In genomic region chr5:56732147-56732546, GRCh38 we compare ENCODE assay signal across 15 cellular contexts.
A peak's percentile ranks its signal among the peaks of the same experiment; 100 is the strongest.
DNase-seq lines count a peak whose midpoint lies in the region; ATAC-seq, FAIRE-seq and TF ChIP-seq lines count a peak whose summit lies in the region.
"Had no signal": no experiment of that assay in that cellular context is flagged by ENCODE, and none has a peak within 500 bp of the region (broad histone marks: within the 10 kb centered on the region; RNA-seq: fewer than 3 reads in every experiment).

No MANE protein-coding gene starts in this region.

- no peaks in the 10 kb centered on the region for H3K9me3 ChIP-seq in thyroid gland
- no peaks in the 10 kb centered on the region for H3K9me3 ChIP-seq in pancreas
- H3K9me3 ChIP-seq in esophagus squamous epithelium: no peaks in the 10 kb centered on the region

- H3K4me1 ChIP-seq in thyroid gland (peaks cover 20 to 46% of the 10 kb centered on the region in 2 donors), pancreas (peaks cover 6 to 10% (median 10%) of the 10 kb centered on the region in 3 donors), esophagus squamous epithelium (peaks cover 14 to 54% (median 19%) of the 10 kb centered on the region in 3 donors)

- ATAC-seq in activated B cell treated with CpG ODN at 0.5 μM for 24 hours (ENCODE audit: low read depth) (no peak), naive B cell (ENCODE audit: low read depth in 2 of 2) (no peak), pancreas (no peak)

- H3K27me3 Mint-ChIP-seq in activated B cell treated with CpG ODN at 0.5 μM for 24 hours: no peaks in the 10 kb centered on the region
- no peaks in the 10 kb centered on the region for H3K27me3 Mint-ChIP-seq in naive B cell
- H3K27me3 Mint-ChIP-seq: CD4-positive, alpha-beta memory T cell had no signal

- H3K27ac Mint-ChIP-seq in activated B cell treated with CpG ODN at 0.5 μM for 24 hours (peak overlapping the region; percentile 13), naive B cell (peak overlapping the region; percentile 76 to 93 (median 87))
- H3K27ac Mint-ChIP-seq: HFFc6 had no signal

- 92 to 94% methylated on average over 6 of the region's 6 CpGs for WGBS in thyroid gland, 2 donors
- WGBS in pancreas, 2 donors: 95 to 97% methylated on average over 6 of the region's 6 CpGs
- WGBS in esophagus squamous epithelium, 2 donors: 86 to 89% methylated on average over 6 of the region's 6 CpGs

- no peak for FAIRE-seq in pancreas (lab: Jason Lieb, UNC)
- FAIRE-seq: GM12891 had no signal

- H3K4me1 Mint-ChIP-seq in activated B cell treated with CpG ODN at 0.5 μM for 24 hours (peaks cover 84% of the 10 kb centered on the region), naive B cell (peaks cover 61 to 84% (median 64%) of the 10 kb centered on the region in 3 donors)

- H3K36me3 Mint-ChIP-seq in activated B cell treated with CpG ODN at 0.5 μM for 24 hours (ENCODE audit: low read depth) (no peaks in the 10 kb centered on the region), naive B cell (no peaks in the 10 kb centered on the region)
- H3K36me3 Mint-ChIP-seq: CD4-positive, alpha-beta memory T cell had no signal

- no peak overlapping the region for H3K4me3 ChIP-seq in thyroid gland (replicated peaks in 1 of 3)
- H3K4me3 ChIP-seq in pancreas: no peak overlapping the region
- no peak overlapping the region for H3K4me3 ChIP-seq in esophagus squamous epithelium

- no peaks in the 10 kb centered on the region for H3K36me3 ChIP-seq in thyroid gland
- no peaks in the 10 kb centered on the region for H3K36me3 ChIP-seq in pancreas
- H3K36me3 ChIP-seq in esophagus squamous epithelium: no peaks in the 10 kb centered on the region

- CTCF ChIA-PET in activated B cell treated with CpG ODN at 0.5 μM for 24 hours (lab: Charles Lee): no interaction called here

- no peak for TF ChIP-seq CTCF in activated B cell treated with CpG ODN at 0.5 μM for 24 hours (IDR thresholded peaks at IDR 0.05)
- no peak for TF ChIP-seq CTCF in thyroid gland (IDR thresholded peaks at IDR 0.05)
- TF ChIP-seq CTCF in pancreas (IDR thresholded peaks at IDR 0.05): no peak
- no peak for TF ChIP-seq CTCF in esophagus squamous epithelium (IDR thresholded peaks at IDR 0.05)

- POLR2A ChIA-PET in activated B cell treated with CpG ODN at 0.5 μM for 24 hours (lab: Charles Lee): interaction anchor here (1.9 kb wide), 1 partner anchor 62 kb away, joined by 4 read pairs; no protein-coding TSS in a partner anchor

- TF ChIP-seq POLR2A in thyroid gland (IDR thresholded peaks at IDR 0.05): no peak
- no peak for TF ChIP-seq POLR2A in esophagus squamous epithelium (IDR thresholded peaks at IDR 0.05)

- intact Hi-C loops in activated B cell treated with CpG ODN at 0.5 μM for 24 hours (cut with micrococcal nuclease): loop anchor here (5.0 kb wide), 3 partner anchors 165 to 460 kb away; no protein-coding TSS in a partner anchor
- intact Hi-C loops in thyroid gland (cut with DNase I): no loop called here
- intact Hi-C loops in pancreas (cut with DNase I): no loop called here
- intact Hi-C loops in esophagus squamous epithelium (cut with DNase I): no loop called here

- DNase-seq in NCI-H82 (lab: John Stamatoyannopoulos, UW) (peak; percentile 1), NCI-H82 treated with DMSO at 0.1 percent for 48 hours (lab: John Stamatoyannopoulos, UW; ENCODE audit: unreplicated experiment) (no peak), activated B cell treated with CpG ODN at 0.5 μM for 24 hours (no peak), naive B cell (no peak), thyroid gland (no peak), NCI-H187 treated with DMSO at 0.1 percent for 48 hours (lab: John Stamatoyannopoulos, UW) (no peak), pancreas (no peak), esophagus squamous epithelium (lab: John Stamatoyannopoulos, UW) (no peak)
- DNase-seq: C1 segment of cervical spinal cord; CD4-positive, alpha-beta memory T cell; DMS79; HCEC 1CT; HFFc6 had no signal

- H3K27me3 ChIP-seq in thyroid gland (no peaks in the 10 kb centered on the region), pancreas (no peaks in the 10 kb centered on the region), esophagus squamous epithelium (no peaks in the 10 kb centered on the region)

- H3K9me3 Mint-ChIP-seq in activated B cell treated with CpG ODN at 0.5 μM for 24 hours: no peaks in the 10 kb centered on the region
- H3K9me3 Mint-ChIP-seq in naive B cell: peaks cover 0 to 9% (median 0%) of the 10 kb centered on the region in 7 donors
- H3K9me3 Mint-ChIP-seq: CD4-positive, alpha-beta memory T cell; HFFc6 had no signal

- no peak overlapping the region for H3K4me3 Mint-ChIP-seq in activated B cell treated with CpG ODN at 0.5 μM for 24 hours
- peak overlapping the region in 3 of 8 donors; percentile 9 to 64 (median 9) for H3K4me3 Mint-ChIP-seq in naive B cell
- H3K4me3 Mint-ChIP-seq: CD4-positive, alpha-beta memory T cell; HFFc6 had no signal

- peak overlapping the region in 2 of 3 donors; percentile 85 for H3K27ac ChIP-seq in thyroid gland
- no peak overlapping the region for H3K27ac ChIP-seq in pancreas
- no peak overlapping the region for H3K27ac ChIP-seq in esophagus squamous epithelium
- H3K27ac ChIP-seq: 22Rv1 had no signal

Comparison
In these comparisons a context has a peak if more than half of its experiments do, and no peak if none do; other contexts are left out.
1. H3K27ac ChIP-seq: peak in thyroid gland (2 of 3); none in pancreas (0 of 4) and esophagus squamous epithelium (0 of 4).